ENCODE assay signal across 1 cellular context in genomic region chr19:3507371-3508120, GRCh38.
TF ChIP-seq lines count a peak whose summit lies in the region.

No MANE protein-coding gene starts in this region.

TF ChIP-seq in HepG2, 621 proteins besides CTCF, POLR2A, EP300 and RAD21 (continued from another document and continues in another):
- TF ChIP-seq ZNF704 (CRISPR knock-in tag; IDR thresholded peaks at IDR 0.05; ENCODE audit: borderline replicate concordance) (no peak), BCL6 (CRISPR knock-in tag; IDR thresholded peaks at IDR 0.05) (no peak), ATF7 (IDR thresholded peaks at IDR 0.05) (peak; percentile 80), ATF7 (CRISPR knock-in tag; IDR thresholded peaks at IDR 0.05) (peak; percentile 93), ZNF547 (CRISPR knock-in tag; IDR thresholded peaks at IDR 0.05) (0 out of 2 replicates have a peak, but pooled peaks have one; percentile 52), PHF20 (CRISPR knock-in tag; IDR thresholded peaks at IDR 0.05) (no peak), NR1H2 (CRISPR knock-in tag; IDR thresholded peaks at IDR 0.05; ENCODE audit: borderline replicate concordance, low read depth) (no peak), HNRNPUL1 (IDR thresholded peaks at IDR 0.05; ENCODE audit: low read depth, low read length) (no peak), ZHX2 (IDR thresholded peaks at IDR 0.05; ENCODE audit: low read depth) (no peak), ZHX2 (CRISPR knock-in tag; IDR thresholded peaks at IDR 0.05; ENCODE audit: borderline replicate concordance) (no peak), MAFG (CRISPR knock-in tag; IDR thresholded peaks at IDR 0.05) (no peak), SMAD3 (CRISPR knock-in tag; IDR thresholded peaks at IDR 0.05) (no peak), IKZF4 (CRISPR knock-in tag; IDR thresholded peaks at IDR 0.05; ENCODE audit: borderline replicate concordance, low read depth, not compliant biosample characterization) (no peak), ZNF775 (CRISPR knock-in tag; IDR thresholded peaks at IDR 0.05; ENCODE audit: borderline replicate concordance) (no peak), ZMYM3 (CRISPR knock-in tag; IDR thresholded peaks at IDR 0.05) (peak; percentile 29; the same call in 1 of the 2 replicates), BCL3 (CRISPR knock-in tag; IDR thresholded peaks at IDR 0.05) (peak; percentile 71; the same call in 1 of the 2 replicates), NPAS2 (CRISPR knock-in tag; IDR thresholded peaks at IDR 0.05; ENCODE audit: borderline replicate concordance) (no peak), SKI (IDR thresholded peaks at IDR 0.05; ENCODE audit: partially characterized antibody) (no peak), KLF6 (CRISPR knock-in tag; IDR thresholded peaks at IDR 0.05) (no peak), ZNF652 (CRISPR knock-in tag; IDR thresholded peaks at IDR 0.05; ENCODE audit: borderline replicate concordance, low read depth) (no peak), NFRKB (IDR thresholded peaks at IDR 0.05) (no peak), PATZ1 (CRISPR knock-in tag; IDR thresholded peaks at IDR 0.05) (peak; percentile 76; the same call in 1 of the 2 replicates), ZNF724P (CRISPR knock-in tag; IDR thresholded peaks at IDR 0.05; ENCODE audit: borderline replicate concordance) (no peak), ZNF512 (CRISPR knock-in tag; IDR thresholded peaks at IDR 0.05) (no peak), ZNF687 (CRISPR knock-in tag; IDR thresholded peaks at IDR 0.05) (peak; percentile 61), ZMAT3 (CRISPR knock-in tag; conservative IDR thresholded peaks at IDR 0.05) (no peak), ZNF672 (CRISPR knock-in tag; IDR thresholded peaks at IDR 0.05) (no peak), CBX1 (IDR thresholded peaks at IDR 0.05; ENCODE audit: low read depth) (no peak), ZNF12 (CRISPR knock-in tag; IDR thresholded peaks at IDR 0.05) (no peak), ATM (IDR thresholded peaks at IDR 0.05; ENCODE audit: borderline replicate concordance) (no peak), RNF2 (conservative IDR thresholded peaks at IDR 0.05; ENCODE audit: low read depth) (no peak), PAXIP1 (CRISPR knock-in tag; conservative IDR thresholded peaks at IDR 0.05) (peak; percentile 68), IRF1 (CRISPR knock-in tag; IDR thresholded peaks at IDR 0.05; ENCODE audit: low read depth) (no peak), ISL2 (CRISPR knock-in tag; IDR thresholded peaks at IDR 0.05) (no peak), BHLHE40 (IDR thresholded peaks at IDR 0.05; ENCODE audit: low read length) (no peak), SOX13 (IDR thresholded peaks at IDR 0.05) (no peak), SOX13 (CRISPR knock-in tag; conservative IDR thresholded peaks at IDR 0.05 in 1 of 2, IDR thresholded peaks at IDR 0.05 in 1 of 2) (no peak; a peak in 1 of 4 replicates), REXO4 (CRISPR knock-in tag; IDR thresholded peaks at IDR 0.05; ENCODE audit: borderline replicate concordance) (no peak), ZNF788 (CRISPR knock-in tag; IDR thresholded peaks at IDR 0.05; ENCODE audit: borderline replicate concordance) (no peak), SIX1 (CRISPR knock-in tag; IDR thresholded peaks at IDR 0.05; ENCODE audit: borderline replicate concordance) (no peak)
